1 cellular context compared by ENCODE assay signal in the genomic region with DNA sequence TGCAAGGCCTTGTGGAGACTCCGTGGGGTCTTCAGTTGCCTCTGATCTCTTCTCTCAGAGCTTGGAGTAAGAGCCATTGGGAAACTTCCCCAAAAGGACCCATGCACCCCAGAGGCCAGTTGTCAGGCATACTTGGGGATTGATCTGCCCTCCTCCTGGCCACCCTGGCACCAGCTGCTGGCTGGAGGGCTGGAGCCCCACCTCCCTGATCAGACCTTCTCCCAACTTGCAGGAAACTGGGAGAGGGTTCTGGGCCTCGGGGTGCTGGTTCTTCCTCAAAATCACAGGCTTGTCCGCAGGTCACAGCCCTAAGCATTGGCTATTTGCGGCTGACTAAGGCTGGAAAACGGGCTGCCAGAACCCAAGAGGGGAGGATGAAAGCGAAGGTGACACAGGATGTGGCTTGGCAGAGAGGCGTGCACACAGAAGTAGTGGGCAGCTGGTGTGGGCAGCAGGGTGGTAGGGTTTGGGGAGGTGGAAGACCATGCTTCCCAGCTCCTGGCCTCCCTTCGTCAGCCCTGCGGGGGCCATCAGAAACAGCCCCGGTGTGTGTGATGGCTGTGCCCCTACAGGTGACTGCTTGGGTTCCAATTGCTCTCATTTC.
TF ChIP-seq lines count a peak whose summit lies in the region.

No MANE protein-coding gene starts in this region.

TF ChIP-seq in HepG2, 621 proteins besides CTCF, POLR2A, EP300 and RAD21:
- TF ChIP-seq RBAK (CRISPR knock-in tag; IDR thresholded peaks at IDR 0.05) (no peak), MLLT10 (CRISPR knock-in tag; IDR thresholded peaks at IDR 0.05) (no peak), CREM (IDR thresholded peaks at IDR 0.05) (no peak), CREM (CRISPR knock-in tag; IDR thresholded peaks at IDR 0.05) (no peak), ZNF333 (CRISPR knock-in tag; IDR thresholded peaks at IDR 0.05; ENCODE audit: borderline replicate concordance) (no peak), ZNF263 (CRISPR knock-in tag; IDR thresholded peaks at IDR 0.05) (no peak), EZH2 (conservative IDR thresholded peaks at IDR 0.05; ENCODE audit: low read depth, low read length) (no peak), SOX6 (IDR thresholded peaks at IDR 0.05) (no peak), SOX6 (CRISPR knock-in tag; IDR thresholded peaks at IDR 0.05) (no peak), ZNF879 (CRISPR knock-in tag; IDR thresholded peaks at IDR 0.05) (no peak), AGO1 (IDR thresholded peaks at IDR 0.05; ENCODE audit: low read depth, low read length, poor library complexity, severe bottlenecking) (no peak), ZC3H13 (CRISPR knock-in tag; IDR thresholded peaks at IDR 0.05) (no peak), RBM22 (optimal IDR thresholded peaks at IDR 0.05; ENCODE audit: low read length) (no peak), KLF13 (CRISPR knock-in tag; IDR thresholded peaks at IDR 0.05) (no peak), NR2F1 (CRISPR knock-in tag; IDR thresholded peaks at IDR 0.05) (no peak), KAT8 (CRISPR knock-in tag; IDR thresholded peaks at IDR 0.05) (no peak), SUZ12 (IDR thresholded peaks at IDR 0.05; ENCODE audit: low read depth, low read length) (no peak)
- TF ChIP-seq, protein P1, sequence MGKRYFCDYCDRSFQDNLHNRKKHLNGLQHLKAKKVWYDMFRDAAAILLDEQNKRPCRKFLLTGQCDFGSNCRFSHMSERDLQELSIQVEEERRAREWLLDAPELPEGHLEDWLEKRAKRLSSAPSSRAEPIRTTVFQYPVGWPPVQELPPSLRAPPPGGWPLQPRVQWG (CRISPR knock-in tag; IDR thresholded peaks at IDR 0.05; ENCODE audit: borderline replicate concordance, low read depth): no peak
- TF ChIP-seq, protein P2, sequence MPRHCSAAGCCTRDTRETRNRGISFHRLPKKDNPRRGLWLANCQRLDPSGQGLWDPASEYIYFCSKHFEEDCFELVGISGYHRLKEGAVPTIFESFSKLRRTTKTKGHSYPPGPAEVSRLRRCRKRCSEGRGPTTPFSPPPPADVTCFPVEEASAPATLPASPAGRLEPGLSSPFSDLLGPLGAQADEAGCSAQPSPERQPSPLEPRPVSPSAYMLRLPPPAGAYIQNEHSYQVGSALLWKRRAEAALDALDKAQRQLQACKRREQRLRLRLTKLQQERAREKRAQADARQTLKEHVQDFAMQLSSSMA (CRISPR knock-in tag; IDR thresholded peaks at IDR 0.05): no peak
- TF ChIP-seq, protein P3, sequence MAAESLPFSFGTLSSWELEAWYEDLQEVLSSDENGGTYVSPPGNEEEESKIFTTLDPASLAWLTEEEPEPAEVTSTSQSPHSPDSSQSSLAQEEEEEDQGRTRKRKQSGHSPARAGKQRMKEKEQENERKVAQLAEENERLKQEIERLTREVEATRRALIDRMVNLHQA (CRISPR knock-in tag; IDR thresholded peaks at IDR 0.05): no peak
- TF ChIP-seq, protein P4, sequence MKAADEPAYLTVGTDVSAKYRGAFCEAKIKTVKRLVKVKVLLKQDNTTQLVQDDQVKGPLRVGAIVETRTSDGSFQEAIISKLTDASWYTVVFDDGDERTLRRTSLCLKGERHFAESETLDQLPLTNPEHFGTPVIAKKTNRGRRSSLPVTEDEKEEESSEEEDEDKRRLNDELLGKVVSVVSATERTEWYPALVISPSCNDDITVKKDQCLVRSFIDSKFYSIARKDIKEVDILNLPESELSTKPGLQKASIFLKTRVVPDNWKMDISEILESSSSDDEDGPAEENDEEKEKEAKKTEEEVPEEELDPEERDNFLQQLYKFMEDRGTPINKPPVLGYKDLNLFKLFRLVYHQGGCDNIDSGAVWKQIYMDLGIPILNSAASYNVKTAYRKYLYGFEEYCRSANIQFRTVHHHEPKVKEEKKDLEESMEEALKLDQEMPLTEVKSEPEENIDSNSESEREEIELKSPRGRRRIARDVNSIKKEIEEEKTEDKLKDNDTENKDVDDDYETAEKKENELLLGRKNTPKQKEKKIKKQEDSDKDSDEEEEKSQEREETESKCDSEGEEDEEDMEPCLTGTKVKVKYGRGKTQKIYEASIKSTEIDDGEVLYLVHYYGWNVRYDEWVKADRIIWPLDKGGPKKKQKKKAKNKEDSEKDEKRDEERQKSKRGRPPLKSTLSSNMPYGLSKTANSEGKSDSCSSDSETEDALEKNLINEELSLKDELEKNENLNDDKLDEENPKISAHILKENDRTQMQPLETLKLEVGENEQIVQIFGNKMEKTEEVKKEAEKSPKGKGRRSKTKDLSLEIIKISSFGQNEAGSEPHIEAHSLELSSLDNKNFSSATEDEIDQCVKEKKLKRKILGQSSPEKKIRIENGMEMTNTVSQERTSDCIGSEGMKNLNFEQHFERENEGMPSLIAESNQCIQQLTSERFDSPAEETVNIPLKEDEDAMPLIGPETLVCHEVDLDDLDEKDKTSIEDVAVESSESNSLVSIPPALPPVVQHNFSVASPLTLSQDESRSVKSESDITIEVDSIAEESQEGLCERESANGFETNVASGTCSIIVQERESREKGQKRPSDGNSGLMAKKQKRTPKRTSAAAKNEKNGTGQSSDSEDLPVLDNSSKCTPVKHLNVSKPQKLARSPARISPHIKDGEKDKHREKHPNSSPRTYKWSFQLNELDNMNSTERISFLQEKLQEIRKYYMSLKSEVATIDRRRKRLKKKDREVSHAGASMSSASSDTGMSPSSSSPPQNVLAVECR (CRISPR knock-in tag; IDR thresholded peaks at IDR 0.05; ENCODE audit: borderline replicate concordance): no peak
